34 cellular contexts compared by ENCODE assay signal in genomic region chrX:25558137-25558536, GRCh38.
"Had no signal": no experiment of that assay in that cellular context is flagged by ENCODE, and none has a peak within 500 bp of the region (broad histone marks: within the 10 kb centered on the region; RNA-seq: fewer than 3 reads in every experiment).

No MANE protein-coding gene starts in this region.

- H3K27ac ChIP-seq: brain microvascular endothelial cell, coronary artery, dorsolateral prefrontal cortex, VCaP had no signal

- H3K27me3 Mint-ChIP-seq: activated CD4-positive, alpha-beta memory T cell treated with anti-CD3 and anti-CD28 coated beads for 36 hours; activated CD4-positive, alpha-beta T cell treated with anti-CD3 and anti-CD28 coated beads for 36 hours; activated CD4-positive, alpha-beta T cell treated with anti-CD3 and anti-CD28 coated beads, Interleukin-2, amount 10 ng/mL, durations not matched to agents 24 days and 14 days; activated CD8-positive, alpha-beta memory T cell treated with anti-CD3 and anti-CD28 coated beads, Interleukin-2, amount 10 ng/mL, durations not matched to agents 7 days and 5 days; activated naive CD4-positive, alpha-beta T cell treated with anti-CD3 and anti-CD28 coated beads, Interleukin-2, amount 10 ng/mL, durations not matched to agents 7 days and 5 days; activated naive CD8-positive, alpha-beta T cell treated with anti-CD3 and anti-CD28 coated beads, Interleukin-2, amount 10 ng/mL, durations not matched to agents 7 days and 5 days; central memory CD8-positive, alpha-beta T cell; dendritic cell treated with granulocyte-macrophage colony-stimulating factor and Interleukin-4, amounts not matched to agents 40 ng/mL and 50 ng/mL, for 4 days had no signal

- H3K36me3 ChIP-seq: brain microvascular endothelial cell had no signal

- H3K4me3 ChIP-seq: coronary artery, dorsolateral prefrontal cortex had no signal

- H3K27me3 ChIP-seq: brain microvascular endothelial cell had no signal

- H3K4me1 Mint-ChIP-seq: activated CD4-positive, alpha-beta T cell treated with anti-CD3 and anti-CD28 coated beads for 36 hours; activated CD4-positive, alpha-beta T cell treated with anti-CD3 and anti-CD28 coated beads, Interleukin-2, amount 10 ng/mL, durations not matched to agents 24 days and 14 days; activated CD8-positive, alpha-beta memory T cell treated with anti-CD3 and anti-CD28 coated beads, Interleukin-2, amount 10 ng/mL, durations not matched to agents 7 days and 5 days; activated naive CD4-positive, alpha-beta T cell treated with anti-CD3 and anti-CD28 coated beads, Interleukin-2, amount 10 ng/mL, durations not matched to agents 7 days and 5 days; activated naive CD8-positive, alpha-beta T cell treated with anti-CD3 and anti-CD28 coated beads, Interleukin-2, amount 10 ng/mL, durations not matched to agents 7 days and 5 days; central memory CD8-positive, alpha-beta T cell; endodermal cell had no signal

- H3K36me3 Mint-ChIP-seq: activated CD4-positive, alpha-beta memory T cell treated with anti-CD3 and anti-CD28 coated beads for 36 hours; activated CD8-positive, alpha-beta memory T cell treated with anti-CD3 and anti-CD28 coated beads, Interleukin-2, amount 10 ng/mL, durations not matched to agents 7 days and 5 days; activated naive CD4-positive, alpha-beta T cell treated with anti-CD3 and anti-CD28 coated beads, Interleukin-2, amount 10 ng/mL, durations not matched to agents 7 days and 5 days; activated naive CD4-positive, alpha-beta T cell treated with anti-CD3 and anti-CD28 coated beads, Interleukin-2, amount 50 U/mL, for 72 hours; activated naive CD8-positive, alpha-beta T cell treated with anti-CD3 and anti-CD28 coated beads, Interleukin-2, amount 10 ng/mL, durations not matched to agents 7 days and 5 days had no signal

- ATAC-seq: activated CD4-positive, alpha-beta T cell treated with anti-CD3 and anti-CD28 coated beads for 36 hours; activated CD8-positive, alpha-beta memory T cell treated with anti-CD3 and anti-CD28 coated beads, Interleukin-2, amount 10 ng/mL, durations not matched to agents 7 days and 5 days; activated CD8-positive, alpha-beta T cell treated with anti-CD3 and anti-CD28 coated beads, Interleukin-2, amount 10 ng/mL, durations not matched to agents 7 days and 5 days; activated naive CD4-positive, alpha-beta T cell treated with anti-CD3 and anti-CD28 coated beads, Interleukin-2, amount 50 U/mL, for 72 hours; esophagus mucosa had no signal

- H3K4me3 Mint-ChIP-seq: activated CD4-positive, alpha-beta memory T cell treated with anti-CD3 and anti-CD28 coated beads for 36 hours; activated CD4-positive, alpha-beta T cell treated with anti-CD3 and anti-CD28 coated beads for 36 hours; activated CD4-positive, alpha-beta T cell treated with anti-CD3 and anti-CD28 coated beads, Interleukin-2, amount 10 ng/mL, durations not matched to agents 24 days and 14 days; activated CD8-positive, alpha-beta memory T cell treated with anti-CD3 and anti-CD28 coated beads, Interleukin-2, amount 10 ng/mL, durations not matched to agents 7 days and 5 days; activated CD8-positive, alpha-beta T cell treated with anti-CD3 and anti-CD28 coated beads, Interleukin-2, amount 10 ng/mL, durations not matched to agents 7 days and 5 days; activated naive CD4-positive, alpha-beta T cell treated with anti-CD3 and anti-CD28 coated beads, Interleukin-2, amount 10 ng/mL, durations not matched to agents 7 days and 5 days; activated naive CD8-positive, alpha-beta T cell treated with anti-CD3 and anti-CD28 coated beads, Interleukin-2, amount 10 ng/mL, durations not matched to agents 7 days and 5 days; activated T-helper 1 cell treated with anti-CD3 and anti-CD28 coated beads, Interleukin-12 subunit alpha, Interleukin-12 subunit beta, Interleukin-2, Interleukin-4 antibody, amounts not matched to agents 30 ng/mL and 10 ng/mL and 1 ng/mL, durations not matched to agents 14 hours and 24 hours and 36 hours; central memory CD8-positive, alpha-beta T cell; dendritic cell treated with granulocyte-macrophage colony-stimulating factor and Interleukin-4, amounts not matched to agents 40 ng/mL and 50 ng/mL, for 4 days; endodermal cell had no signal

- DNase-seq: activated CD4-positive, alpha-beta memory T cell treated with anti-CD3 and anti-CD28 coated beads for 36 hours; activated CD4-positive, alpha-beta T cell treated with anti-CD3 and anti-CD28 coated beads for 36 hours; activated CD4-positive, alpha-beta T cell treated with anti-CD3 and anti-CD28 coated beads, Interleukin-2, amount 10 ng/mL, durations not matched to agents 24 days and 14 days; activated CD4-positive, CD25-positive, alpha-beta regulatory T cell; activated CD4-positive, CD25-positive, alpha-beta regulatory T cell treated with anti-CD3 and anti-CD28 coated beads, Interleukin-2, amount 50 U/mL, for 72 hours; activated CD8-positive, alpha-beta memory T cell treated with anti-CD3 and anti-CD28 coated beads, Interleukin-2, amount 10 ng/mL, durations not matched to agents 7 days and 5 days; activated CD8-positive, alpha-beta memory T cell treated with anti-CD3 and anti-CD28 coated beads, Interleukin-2, amount 50 U/mL, for 4 hours; activated CD8-positive, alpha-beta T cell treated with anti-CD3 and anti-CD28 coated beads, Interleukin-2, amount 10 ng/mL, durations not matched to agents 7 days and 5 days; activated gamma-delta T cell; activated naive CD4-positive, alpha-beta T cell; activated naive CD4-positive, alpha-beta T cell treated with anti-CD3 and anti-CD28 coated beads, Interleukin-2, amount 10 ng/mL, durations not matched to agents 7 days and 5 days; activated naive CD8-positive, alpha-beta T cell treated with anti-CD3 and anti-CD28 coated beads, Interleukin-2, amount 10 ng/mL, durations not matched to agents 7 days and 5 days; activated T-cell treated with anti-CD3 and anti-CD28 coated beads, Interleukin-2, amount 50 U/mL, for 1 hour; activated T-cell treated with anti-CD3 and anti-CD28 coated beads, Interleukin-2, amount 50 U/mL, for 48 hours; amniotic stem cell; anterior cingulate cortex; brain microvascular endothelial cell; dorsolateral prefrontal cortex; effector memory CD4-positive, alpha-beta T cell; endodermal cell; foreskin fibroblast; head of caudate nucleus; T-helper 2 cell had no signal

- FAIRE-seq: bronchial epithelial cell, frontal cortex, TTC549 had no signal

- H3K9me3 Mint-ChIP-seq: activated CD4-positive, alpha-beta T cell treated with anti-CD3 and anti-CD28 coated beads, Interleukin-2, amount 10 ng/mL, durations not matched to agents 24 days and 14 days; activated naive CD4-positive, alpha-beta T cell treated with anti-CD3 and anti-CD28 coated beads, Interleukin-2, amount 50 U/mL, for 72 hours; activated naive CD8-positive, alpha-beta T cell treated with anti-CD3 and anti-CD28 coated beads, Interleukin-2, amount 10 ng/mL, durations not matched to agents 7 days and 5 days; activated T-helper 1 cell treated with anti-CD3 and anti-CD28 coated beads, Interleukin-12 subunit alpha, Interleukin-12 subunit beta, Interleukin-2, Interleukin-4 antibody, amounts not matched to agents 30 ng/mL and 10 ng/mL and 1 ng/mL, durations not matched to agents 14 hours and 24 hours and 36 hours had no signal

- H3K27ac Mint-ChIP-seq: activated CD4-positive, alpha-beta memory T cell treated with anti-CD3 and anti-CD28 coated beads for 36 hours; activated CD4-positive, alpha-beta T cell treated with anti-CD3 and anti-CD28 coated beads for 36 hours; activated CD4-positive, alpha-beta T cell treated with anti-CD3 and anti-CD28 coated beads, Interleukin-2, amount 10 ng/mL, durations not matched to agents 24 days and 14 days; activated CD8-positive, alpha-beta memory T cell treated with anti-CD3 and anti-CD28 coated beads, Interleukin-2, amount 10 ng/mL, durations not matched to agents 7 days and 5 days; activated CD8-positive, alpha-beta T cell treated with anti-CD3 and anti-CD28 coated beads, Interleukin-2, amount 10 ng/mL, durations not matched to agents 7 days and 5 days; activated naive CD4-positive, alpha-beta T cell treated with anti-CD3 and anti-CD28 coated beads, Interleukin-2, amount 10 ng/mL, durations not matched to agents 7 days and 5 days; activated naive CD4-positive, alpha-beta T cell treated with anti-CD3 and anti-CD28 coated beads, Interleukin-2, amount 50 U/mL, for 72 hours; activated naive CD8-positive, alpha-beta T cell treated with anti-CD3 and anti-CD28 coated beads, Interleukin-2, amount 10 ng/mL, durations not matched to agents 7 days and 5 days; activated T-helper 1 cell treated with anti-CD3 and anti-CD28 coated beads, Interleukin-12 subunit alpha, Interleukin-12 subunit beta, Interleukin-2, Interleukin-4 antibody, amounts not matched to agents 30 ng/mL and 10 ng/mL and 1 ng/mL, durations not matched to agents 14 hours and 24 hours and 36 hours; activated T-helper 2 cell treated with anti-CD3 and anti-CD28 coated beads, Interferon-gamma antibody, Interleukin-2, Interleukin-4, amounts not matched to agents 10 μg/mL and 5 μg/mL and 100 μg/mL, durations not matched to agents 14 hours and 24 hours and 36 hours; dendritic cell treated with granulocyte-macrophage colony-stimulating factor and Interleukin-4, amounts not matched to agents 40 ng/mL and 50 ng/mL, for 4 days; endodermal cell had no signal
